9 cellular contexts compared by ENCODE assay signal in genomic region chr17:80992948-80993624, GRCh38. TPM values are rescaled to one million over a fixed set of nuclear protein-coding genes. Genes with fewer than 3 reads are reported as not detected.
A peak's percentile ranks its signal among the peaks of the same experiment; 100 is the strongest.
DNase-seq lines count a peak whose midpoint lies in the region; ATAC-seq, FAIRE-seq and TF ChIP-seq lines count a peak whose summit lies in the region.
"Had no signal": no experiment of that assay in that cellular context is flagged by ENCODE, and none has a peak within 500 bp of the region (broad histone marks: within the 10 kb centered on the region; RNA-seq: fewer than 3 reads in every experiment).

No MANE protein-coding gene starts in this region.

- H3K27me3 ChIP-seq in keratinocyte (ENCODE audit: control insufficient read depth, extremely low read depth, insufficient read depth, low read length): peaks cover under 1% of the 10 kb centered on the region
- no peaks in the 10 kb centered on the region for H3K27me3 ChIP-seq in thoracic aorta (replicated peaks; ENCODE audit: insufficient read depth)

- H3K27ac Mint-ChIP-seq in activated T-cell treated with anti-CD3 and anti-CD28 coated beads, Interleukin-2, amount 50 U/mL, for 72 hours: no peak overlapping the region
- H3K27ac Mint-ChIP-seq in activated T-helper 1 cell treated with anti-CD3 and anti-CD28 coated beads, Interleukin-12 subunit alpha, Interleukin-12 subunit beta, Interleukin-2, Interleukin-4 antibody, amounts not matched to agents 30 ng/mL and 10 ng/mL and 1 ng/mL, durations not matched to agents 14 hours and 24 hours and 36 hours: no peak overlapping the region

- peak overlapping the region; percentile 76 for H3K9ac ChIP-seq in keratinocyte (ENCODE audit: control insufficient read depth, extremely low read depth, insufficient read depth, low read length)

- H3K36me3 ChIP-seq in keratinocyte (ENCODE audit: control insufficient read depth in 2 of 2, extremely low read depth in 1 of 2, insufficient read depth in 2 of 2, low read length in 2 of 2) (peaks cover 11 to 12% of the 10 kb centered on the region in 2 experiments), thoracic aorta (peaks cover 30% of the 10 kb centered on the region)

- intact Hi-C loops in activated T-helper 1 cell treated with anti-CD3 and anti-CD28 coated beads, Interleukin-12 subunit alpha, Interleukin-12 subunit beta, Interleukin-2, Interleukin-4 antibody, amounts not matched to agents 30 ng/mL and 10 ng/mL and 1 ng/mL, durations not matched to agents 14 hours and 24 hours and 36 hours (cut with micrococcal nuclease): loop anchor here (5.0 kb wide), 1 partner anchor 39 kb away; no protein-coding TSS in a partner anchor

- ATAC-seq in activated T-cell treated with anti-CD3 and anti-CD28 coated beads, Interleukin-2, amount 50 U/mL, for 72 hours (replicated peaks in 1 of 2): no peak
- no peak for ATAC-seq in thoracic aorta (ENCODE audit: insufficient number of reproducible peaks, low FRiP score, low read depth)
- no peak for ATAC-seq in HG03135 (IDR thresholded peaks at IDR 0.05; ENCODE audit: unreplicated experiment)

- DNase-seq in activated T-cell treated with anti-CD3 and anti-CD28 coated beads, Interleukin-2, amount 50 U/mL, for 72 hours: no peak
- no peak for DNase-seq in activated T-cell treated with anti-CD3 and anti-CD28 coated beads, Interleukin-2, amount 50 U/mL, for 1 hour
- DNase-seq in activated T-helper 1 cell treated with anti-CD3 and anti-CD28 coated beads, Interleukin-12 subunit alpha, Interleukin-12 subunit beta, Interleukin-2, Interleukin-4 antibody, amounts not matched to agents 30 ng/mL and 10 ng/mL and 1 ng/mL, durations not matched to agents 14 hours and 24 hours and 36 hours (ENCODE audit: low spot score): no peak
- DNase-seq in keratinocyte (ENCODE audit: low read depth, low spot score): no peak
- no peak for DNase-seq in thoracic aorta (ENCODE audit: low spot score)
- no peak for DNase-seq in HK-2 (ENCODE audit: unreplicated experiment)
- no peak for DNase-seq in amniotic stem cell (lab: John Stamatoyannopoulos, UW)
- DNase-seq: DMS79 treated with DMSO at 0.1 percent for 48 hours had no signal

- H3K4me3 ChIP-seq in keratinocyte (ENCODE audit: control insufficient read depth in 2 of 3, extremely low read depth in 1 of 3, insufficient read depth in 2 of 3, low read depth in 1 of 3, low read length in 3 of 3): peak overlapping the region; percentile 74 to 84 (median 76)
- H3K4me3 ChIP-seq in thoracic aorta: peak overlapping the region; percentile 81

- H2AFZ ChIP-seq in keratinocyte (ENCODE audit: control insufficient read depth, low read length): no peak overlapping the region

- H3K27me3 Mint-ChIP-seq in activated T-cell treated with anti-CD3 and anti-CD28 coated beads, Interleukin-2, amount 50 U/mL, for 72 hours (ENCODE audit: low read depth): no peaks in the 10 kb centered on the region
- H3K27me3 Mint-ChIP-seq in activated T-helper 1 cell treated with anti-CD3 and anti-CD28 coated beads, Interleukin-12 subunit alpha, Interleukin-12 subunit beta, Interleukin-2, Interleukin-4 antibody, amounts not matched to agents 30 ng/mL and 10 ng/mL and 1 ng/mL, durations not matched to agents 14 hours and 24 hours and 36 hours (ENCODE audit: insufficient read depth): peaks cover 2% of the 10 kb centered on the region

- H3K9me1 ChIP-seq in keratinocyte (ENCODE audit: control insufficient read depth, extremely low read depth, insufficient read depth, low read length): no peaks in the 10 kb centered on the region

- H3K9me3 ChIP-seq in keratinocyte (ENCODE audit: control insufficient read depth, low read depth, low read length) (no peaks in the 10 kb centered on the region), thoracic aorta (no peaks in the 10 kb centered on the region)

- peak overlapping the region; percentile 75 to 82 for H3K4me3 Mint-ChIP-seq in activated T-cell treated with anti-CD3 and anti-CD28 coated beads, Interleukin-2, amount 50 U/mL, for 72 hours
- H3K4me3 Mint-ChIP-seq in activated T-helper 1 cell treated with anti-CD3 and anti-CD28 coated beads, Interleukin-12 subunit alpha, Interleukin-12 subunit beta, Interleukin-2, Interleukin-4 antibody, amounts not matched to agents 30 ng/mL and 10 ng/mL and 1 ng/mL, durations not matched to agents 14 hours and 24 hours and 36 hours: peak overlapping the region; percentile 80

- H3K36me3 Mint-ChIP-seq in activated T-cell treated with anti-CD3 and anti-CD28 coated beads, Interleukin-2, amount 50 U/mL, for 72 hours (ENCODE audit: insufficient read depth in 2 of 2): no peaks in the 10 kb centered on the region
- peaks cover 4% of the 10 kb centered on the region for H3K36me3 Mint-ChIP-seq in activated T-helper 1 cell treated with anti-CD3 and anti-CD28 coated beads, Interleukin-12 subunit alpha, Interleukin-12 subunit beta, Interleukin-2, Interleukin-4 antibody, amounts not matched to agents 30 ng/mL and 10 ng/mL and 1 ng/mL, durations not matched to agents 14 hours and 24 hours and 36 hours (ENCODE audit: low read depth)

- H3K79me2 ChIP-seq in keratinocyte (ENCODE audit: control insufficient read depth, insufficient read depth, low read length): peaks cover 10% of the 10 kb centered on the region

- FAIRE-seq in keratinocyte (lab: Jason Lieb, UNC): no peak

- peaks cover 20% of the 10 kb centered on the region for H3K4me1 Mint-ChIP-seq in activated T-cell treated with anti-CD3 and anti-CD28 coated beads, Interleukin-2, amount 50 U/mL, for 72 hours (ENCODE audit: low read depth)
- peaks cover 17% of the 10 kb centered on the region for H3K4me1 Mint-ChIP-seq in activated T-helper 1 cell treated with anti-CD3 and anti-CD28 coated beads, Interleukin-12 subunit alpha, Interleukin-12 subunit beta, Interleukin-2, Interleukin-4 antibody, amounts not matched to agents 30 ng/mL and 10 ng/mL and 1 ng/mL, durations not matched to agents 14 hours and 24 hours and 36 hours (ENCODE audit: low read depth)

- H3K9me3 Mint-ChIP-seq in activated T-cell treated with anti-CD3 and anti-CD28 coated beads, Interleukin-2, amount 50 U/mL, for 72 hours: no peaks in the 10 kb centered on the region
- H3K9me3 Mint-ChIP-seq in activated T-helper 1 cell treated with anti-CD3 and anti-CD28 coated beads, Interleukin-12 subunit alpha, Interleukin-12 subunit beta, Interleukin-2, Interleukin-4 antibody, amounts not matched to agents 30 ng/mL and 10 ng/mL and 1 ng/mL, durations not matched to agents 14 hours and 24 hours and 36 hours: no peaks in the 10 kb centered on the region

- no peaks in the 10 kb centered on the region for H4K20me1 ChIP-seq in keratinocyte (ENCODE audit: control insufficient read depth, extremely low read depth, insufficient read depth, low read length)

- H3K4me1 ChIP-seq in keratinocyte (ENCODE audit: control insufficient read depth, extremely low read depth, insufficient read depth, low read length): peaks cover 27% of the 10 kb centered on the region
- H3K4me1 ChIP-seq in thoracic aorta (ENCODE audit: control insufficient read depth in 1 of 2, low read depth in 2 of 2): peaks cover 13 to 42% of the 10 kb centered on the region in 2 donors

- TF ChIP-seq CTCF in keratinocyte (optimal IDR thresholded peaks at IDR 0.05 in 1 of 3, IDR thresholded peaks at IDR 0.05 in 1 of 3, conservative IDR thresholded peaks at IDR 0.05 in 1 of 3; ENCODE audit: extremely low read depth in 1 of 3, insufficient read depth in 2 of 3, low read length in 3 of 3) (no peak), thoracic aorta (IDR thresholded peaks at IDR 0.05) (no peak)

- H3K4me2 ChIP-seq in keratinocyte (ENCODE audit: control insufficient read depth, extremely low read depth, insufficient read depth, low read depth, low read length): peak overlapping the region; percentile 89

- H3K27ac ChIP-seq in keratinocyte (ENCODE audit: control insufficient read depth, insufficient read depth, low read length): peak overlapping the region; percentile 20
- no peak overlapping the region for H3K27ac ChIP-seq in thoracic aorta

- dilution Hi-C loops in keratinocyte (cut with MboI; ENCODE audit: extremely low pct_ligation_motif_present, low sequenced_read_pairs): no loop called here

RNA-seq across cellular contexts. Expression of gene CHMP6, which starts 1.4 kb away (rescaled TPM):
- 10 to 100 TPM; 11.2 to 12.2 TPM for total RNA-seq in activated T-cell treated with anti-CD3 and anti-CD28 coated beads, Interleukin-2, amount 50 U/mL, for 72 hours
- total RNA-seq in activated T-helper 1 cell treated with anti-CD3 and anti-CD28 coated beads, Interleukin-12 subunit alpha, Interleukin-12 subunit beta, Interleukin-2, Interleukin-4 antibody, amounts not matched to agents 30 ng/mL and 10 ng/mL and 1 ng/mL, durations not matched to agents 14 hours and 24 hours and 36 hours: 36.6 and 43.5 TPM in 2 replicates
- 14.5 to 26.7 TPM (median 20.9 TPM) in 3 replicates for polyA plus RNA-seq in keratinocyte
- 18.9 TPM for polyA plus RNA-seq in keratinocyte (2011; ENCODE audit: low read depth)
- polyA plus RNA-seq in keratinocyte (2011; cell fraction: cytosol; rRNA removed): 12.8 and 20.2 TPM in 2 replicates
- 12.8 and 15.0 TPM in 2 replicates for polyA plus RNA-seq in keratinocyte (2011; cell fraction: nucleus; rRNA removed)
- polyA plus RNA-seq in keratinocyte (2012; ENCODE audit: low replicate concordance): 5.6 and 22.8 TPM in 2 replicates
- 7.6 to 13.2 TPM (median 10.2 TPM) in 3 replicates for polyA minus RNA-seq in keratinocyte
- polyA minus RNA-seq in keratinocyte (2011; cell fraction: cytosol; rRNA and poly(A)+ RNA removed): 19.2 TPM
- polyA minus RNA-seq in keratinocyte (2011; cell fraction: nucleus; rRNA and poly(A)+ RNA removed): 8.2 and 9.0 TPM in 2 replicates
- 10 to 100 TPM; 20.2 to 38.0 TPM for total RNA-seq in thoracic aorta

RNA-seq across cellular contexts. Expression of gene BAIAP2, which starts 41.9 kb away (rescaled TPM):
- 1 to 10 TPM; 8.7 TPM for total RNA-seq in activated T-cell treated with anti-CD3 and anti-CD28 coated beads, Interleukin-2, amount 50 U/mL, for 72 hours
- total RNA-seq in activated T-helper 1 cell treated with anti-CD3 and anti-CD28 coated beads, Interleukin-12 subunit alpha, Interleukin-12 subunit beta, Interleukin-2, Interleukin-4 antibody, amounts not matched to agents 30 ng/mL and 10 ng/mL and 1 ng/mL, durations not matched to agents 14 hours and 24 hours and 36 hours: 4.3 and 5.8 TPM in 2 replicates
- polyA plus RNA-seq in keratinocyte: 48.9 to 74.4 TPM (median 56.7 TPM) in 3 replicates
- polyA plus RNA-seq in keratinocyte (2011; ENCODE audit: low read depth): 102 TPM
- polyA plus RNA-seq in keratinocyte (2011; cell fraction: cytosol; rRNA removed): 30.3 and 63.1 TPM in 2 replicates
- 87.9 and 109 TPM in 2 replicates for polyA plus RNA-seq in keratinocyte (2011; cell fraction: nucleus; rRNA removed)
- polyA plus RNA-seq in keratinocyte (2012; ENCODE audit: low replicate concordance): 66.3 and 124 TPM in 2 replicates
- 44.6 to 102 TPM (median 54.9 TPM) in 3 replicates for polyA minus RNA-seq in keratinocyte
- polyA minus RNA-seq in keratinocyte (2011; cell fraction: cytosol; rRNA and poly(A)+ RNA removed): 94.8 TPM
- 66.4 and 99.6 TPM in 2 replicates for polyA minus RNA-seq in keratinocyte (2011; cell fraction: nucleus; rRNA and poly(A)+ RNA removed)
- total RNA-seq in thoracic aorta: 10 to 100 TPM in 1 of 2 donors, 1 to 10 TPM in 1; 9.9 to 15.6 TPM
